1 cellular context compared by ENCODE assay signal in the genomic region with DNA sequence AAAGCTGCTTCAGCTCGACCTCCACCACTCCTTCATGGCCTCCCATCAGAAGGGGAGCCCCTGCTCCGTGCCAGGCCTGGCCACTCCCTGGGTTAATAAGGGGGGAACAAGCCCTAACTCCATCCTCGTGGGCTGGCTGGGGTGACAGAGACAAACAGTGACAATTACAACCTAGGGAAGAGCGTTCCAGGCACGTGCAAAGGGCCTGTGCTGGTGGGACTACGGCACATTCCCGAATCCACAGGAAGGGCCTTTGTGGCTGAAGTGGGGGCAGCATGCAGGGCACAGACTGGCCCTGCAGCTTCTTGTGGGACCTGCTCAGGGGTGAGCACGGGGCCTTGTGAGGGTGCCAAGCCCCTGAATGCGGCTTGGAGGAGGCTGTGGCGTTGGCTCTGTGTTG.
TF ChIP-seq lines count a peak whose summit lies in the region.

No MANE protein-coding gene starts in this region.

TF ChIP-seq in K562, 482 proteins besides CTCF, POLR2A, EP300 and RAD21 (continued from another document):
- TF ChIP-seq, protein P1, sequence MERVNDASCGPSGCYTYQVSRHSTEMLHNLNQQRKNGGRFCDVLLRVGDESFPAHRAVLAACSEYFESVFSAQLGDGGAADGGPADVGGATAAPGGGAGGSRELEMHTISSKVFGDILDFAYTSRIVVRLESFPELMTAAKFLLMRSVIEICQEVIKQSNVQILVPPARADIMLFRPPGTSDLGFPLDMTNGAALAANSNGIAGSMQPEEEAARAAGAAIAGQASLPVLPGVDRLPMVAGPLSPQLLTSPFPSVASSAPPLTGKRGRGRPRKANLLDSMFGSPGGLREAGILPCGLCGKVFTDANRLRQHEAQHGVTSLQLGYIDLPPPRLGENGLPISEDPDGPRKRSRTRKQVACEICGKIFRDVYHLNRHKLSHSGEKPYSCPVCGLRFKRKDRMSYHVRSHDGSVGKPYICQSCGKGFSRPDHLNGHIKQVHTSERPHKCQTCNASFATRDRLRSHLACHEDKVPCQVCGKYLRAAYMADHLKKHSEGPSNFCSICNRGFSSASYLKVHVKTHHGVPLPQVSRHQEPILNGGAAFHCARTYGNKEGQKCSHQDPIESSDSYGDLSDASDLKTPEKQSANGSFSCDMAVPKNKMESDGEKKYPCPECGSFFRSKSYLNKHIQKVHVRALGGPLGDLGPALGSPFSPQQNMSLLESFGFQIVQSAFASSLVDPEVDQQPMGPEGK (CRISPR knock-in tag; IDR thresholded peaks at IDR 0.05; ENCODE audit: borderline replicate concordance) = no peak
- TF ChIP-seq, protein P2, sequence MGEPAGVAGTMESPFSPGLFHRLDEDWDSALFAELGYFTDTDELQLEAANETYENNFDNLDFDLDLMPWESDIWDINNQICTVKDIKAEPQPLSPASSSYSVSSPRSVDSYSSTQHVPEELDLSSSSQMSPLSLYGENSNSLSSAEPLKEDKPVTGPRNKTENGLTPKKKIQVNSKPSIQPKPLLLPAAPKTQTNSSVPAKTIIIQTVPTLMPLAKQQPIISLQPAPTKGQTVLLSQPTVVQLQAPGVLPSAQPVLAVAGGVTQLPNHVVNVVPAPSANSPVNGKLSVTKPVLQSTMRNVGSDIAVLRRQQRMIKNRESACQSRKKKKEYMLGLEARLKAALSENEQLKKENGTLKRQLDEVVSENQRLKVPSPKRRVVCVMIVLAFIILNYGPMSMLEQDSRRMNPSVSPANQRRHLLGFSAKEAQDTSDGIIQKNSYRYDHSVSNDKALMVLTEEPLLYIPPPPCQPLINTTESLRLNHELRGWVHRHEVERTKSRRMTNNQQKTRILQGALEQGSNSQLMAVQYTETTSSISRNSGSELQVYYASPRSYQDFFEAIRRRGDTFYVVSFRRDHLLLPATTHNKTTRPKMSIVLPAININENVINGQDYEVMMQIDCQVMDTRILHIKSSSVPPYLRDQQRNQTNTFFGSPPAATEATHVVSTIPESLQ (CRISPR knock-in tag; IDR thresholded peaks at IDR 0.05) = no peak
- TF ChIP-seq ZNF384 (IDR thresholded peaks at IDR 0.05; ENCODE audit: low read depth, low read length) (no peak), ZKSCAN8 (CRISPR knock-in tag; IDR thresholded peaks at IDR 0.05) (no peak)
- TF ChIP-seq, protein P3, sequence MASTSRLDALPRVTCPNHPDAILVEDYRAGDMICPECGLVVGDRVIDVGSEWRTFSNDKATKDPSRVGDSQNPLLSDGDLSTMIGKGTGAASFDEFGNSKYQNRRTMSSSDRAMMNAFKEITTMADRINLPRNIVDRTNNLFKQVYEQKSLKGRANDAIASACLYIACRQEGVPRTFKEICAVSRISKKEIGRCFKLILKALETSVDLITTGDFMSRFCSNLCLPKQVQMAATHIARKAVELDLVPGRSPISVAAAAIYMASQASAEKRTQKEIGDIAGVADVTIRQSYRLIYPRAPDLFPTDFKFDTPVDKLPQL (IDR thresholded peaks at IDR 0.05; ENCODE audit: extremely low read depth, insufficient read length) = no peak
